9 cellular contexts compared by ENCODE assay signal in the genomic region with DNA sequence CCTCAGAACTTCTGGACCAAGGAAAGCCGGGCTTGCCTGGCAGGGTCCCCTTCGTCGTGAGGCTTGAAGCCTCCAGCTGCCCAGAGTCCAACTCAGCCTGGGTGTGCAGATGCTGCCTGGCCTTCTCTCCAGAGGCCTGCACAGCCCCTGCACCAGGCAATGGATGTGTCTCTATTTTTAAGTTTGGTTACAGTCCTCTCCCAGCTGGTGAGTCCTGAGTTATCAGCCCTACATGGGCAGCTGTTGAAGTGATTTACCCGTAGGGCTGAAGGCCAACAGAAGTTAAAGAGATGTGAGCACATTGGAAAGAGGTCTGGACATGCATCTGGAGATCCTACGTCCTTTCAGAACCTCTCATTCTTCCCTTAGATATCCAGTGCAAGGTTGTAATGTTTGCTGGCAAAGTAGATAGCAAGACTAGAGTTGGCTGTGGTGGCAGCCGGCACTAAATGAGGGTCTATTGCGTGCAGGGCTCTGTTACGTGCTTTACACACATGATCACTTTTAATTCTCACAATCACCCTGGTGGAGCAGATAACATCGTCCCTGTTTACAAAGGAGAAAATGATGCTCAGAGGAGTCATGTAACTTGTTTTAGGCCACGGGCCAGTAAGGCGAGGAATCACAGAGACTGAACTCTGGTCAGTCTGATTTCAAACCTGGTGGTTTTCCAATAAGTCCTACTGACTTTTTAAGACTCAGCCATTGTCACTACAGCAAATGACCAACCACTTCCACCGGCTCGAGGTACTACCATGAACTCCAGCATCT. TPM values are rescaled to one million over a fixed set of nuclear protein-coding genes. Genes with fewer than 3 reads are reported as not detected.
DNase-seq lines count a peak whose midpoint lies in the region; ATAC-seq and TF ChIP-seq lines count a peak whose summit lies in the region.
"Had no signal": no experiment of that assay in that cellular context is flagged by ENCODE, and none has a peak within 500 bp of the region (broad histone marks: within the 10 kb centered on the region; RNA-seq: fewer than 3 reads in every experiment).

No MANE protein-coding gene starts in this region.

- H3K4me2 ChIP-seq in GM23248 (ENCODE audit: unreplicated experiment) (peak overlapping the region; percentile 52), smooth muscle cell (peak overlapping the region; percentile 36)

- H3K9me3 ChIP-seq in GM23248 (ENCODE audit: low read depth) (no peaks in the 10 kb centered on the region), smooth muscle cell (replicated peaks; ENCODE audit: low read depth) (no peaks in the 10 kb centered on the region)

- peaks cover 5% of the 10 kb centered on the region for H3K36me3 Mint-ChIP-seq in brain

- H3K9me2 ChIP-seq in GM23248 (ENCODE audit: insufficient read depth), result no peaks in the 10 kb centered on the region

- H3K4me3 ChIP-seq in GM23248, result no peak overlapping the region
- H3K4me3 ChIP-seq in smooth muscle cell, result no peak overlapping the region

- TF ChIP-seq CTCF in brain (conservative IDR thresholded peaks at IDR 0.05) (no peak), smooth muscle cell (IDR thresholded peaks at IDR 0.05; ENCODE audit: borderline replicate concordance, insufficient read depth, poor library complexity, severe bottlenecking) (no peak)

- H3K79me2 ChIP-seq in GM23248 (ENCODE audit: insufficient read depth) (no peaks in the 10 kb centered on the region), smooth muscle cell (ENCODE audit: low read depth) (no peaks in the 10 kb centered on the region)

- H3K36me3 ChIP-seq in GM23248 (ENCODE audit: low read depth) (no peaks in the 10 kb centered on the region), smooth muscle cell (ENCODE audit: low read depth) (no peaks in the 10 kb centered on the region)

- H3K27me3 ChIP-seq in GM23248 (replicated peaks; ENCODE audit: insufficient read depth) (no peaks in the 10 kb centered on the region), smooth muscle cell (ENCODE audit: low read depth) (no peaks in the 10 kb centered on the region)

- peaks cover 55% of the 10 kb centered on the region for H3K4me1 Mint-ChIP-seq in brain

- no peaks in the 10 kb centered on the region for H3K9me3 Mint-ChIP-seq in brain

- peak overlapping the region; percentile 52 for H3K9ac ChIP-seq in GM23248
- peak overlapping the region; percentile 19 for H3K9ac ChIP-seq in smooth muscle cell (ENCODE audit: low read depth)

- H3K4me1 ChIP-seq in GM23248 (ENCODE audit: insufficient read depth) (peaks cover 56% of the 10 kb centered on the region), smooth muscle cell (ENCODE audit: low read depth) (peaks cover 13% of the 10 kb centered on the region)

- H4K20me1 ChIP-seq in GM23248 (ENCODE audit: insufficient read depth) (no peaks in the 10 kb centered on the region), smooth muscle cell (ENCODE audit: low read depth) (no peaks in the 10 kb centered on the region)

- H2AFZ ChIP-seq in GM23248 (no peak overlapping the region), smooth muscle cell (ENCODE audit: low read depth) (no peak overlapping the region)

- peaks cover 55% of the 10 kb centered on the region for H3F3A ChIP-seq in GM23248 (ENCODE audit: insufficient read depth)
- peaks cover 15% of the 10 kb centered on the region for H3F3A ChIP-seq in smooth muscle cell (ENCODE audit: low read depth)

- in situ Hi-C loops in GM23248 (cut with MboI), result no loop called here

- peak overlapping the region; percentile 77 for H3K27ac ChIP-seq in GM23248
- H3K27ac ChIP-seq in smooth muscle cell (ENCODE audit: low read depth), result peak overlapping the region; percentile 93

- WGBS in GM23248 (ENCODE audit: low coverage in 1 of 2, low lambda C conversion rate in 2 of 2, missing lambda C conversion rate in 2 of 2), 2 experiments, result 55 to 57% methylated on average over 13 of the region's 13 CpGs
- WGBS in smooth muscle cell (ENCODE audit: low lambda C conversion rate), result 59% methylated on average over 13 of the region's 13 CpGs

- no peak overlapping the region for H3K4me3 Mint-ChIP-seq in brain

- peak overlapping the region in 4 of 5 experiments; percentile 47 to 97 (median 84) for H3K27ac Mint-ChIP-seq in brain

- DNase-seq in GM23248 (peak; percentile 75), iris pigment epithelial cell (ENCODE audit: low read depth) (peak; percentile 34), smooth muscle cell (lab: John Stamatoyannopoulos, UW; ENCODE audit: unreplicated experiment) (no peak), NCI-H345 treated with DMSO at 0.1 percent for 48 hours (lab: John Stamatoyannopoulos, UW; ENCODE audit: unreplicated experiment) (no peak), occipital lobe (lab: John Stamatoyannopoulos, UW) (no peak)
- DNase-seq in stimulated activated CD4-positive, alpha-beta T cell treated with anti-CD3 and anti-CD28 coated beads, Interleukin-2, amount 100 ng/mL, for 24 hours, result no peak

- no peaks in the 10 kb centered on the region for H3K27me3 Mint-ChIP-seq in brain

- ATAC-seq in HG03280 (IDR thresholded peaks at IDR 0.05; ENCODE audit: unreplicated experiment), result no peak

RNA-seq across cellular contexts. Expression of a gene that starts 9.9 kb away (rescaled TPM):
- total RNA-seq in GM23248 (2014; rRNA removed; shearing (Covaris generic)), result 12.8 and 13.4 TPM in 2 replicates
- polyA plus RNA-seq in GM23248 (2016; fragmentation: Nextera tagmentation; extraction: Ambion mirVana) (6.2 and 6.3 TPM in 2 replicates), brain (ENCODE audit: insufficient read depth, low read depth, low replicate concordance) (5.5 TPM), smooth muscle cell (4.5 and 7.4 TPM in 2 replicates)
- total RNA-seq in smooth muscle cell (19.0 and 20.9 TPM in 2 replicates), occipital lobe (2.5 TPM)

RNA-seq across cellular contexts. Expression of a gene that starts 41.6 kb away (rescaled TPM):
- total RNA-seq in GM23248 (2014; rRNA removed; shearing (Covaris generic)), result not detected in 2 replicates
- not detected in 2 replicates for polyA plus RNA-seq in GM23248 (2016; fragmentation: Nextera tagmentation; extraction: Ambion mirVana)
- not detected for polyA plus RNA-seq in brain (ENCODE audit: insufficient read depth, low read depth, low replicate concordance)
- total RNA-seq in smooth muscle cell, result 0.76 and 1.5 TPM in 2 replicates
- polyA plus RNA-seq in smooth muscle cell, result 0.30 TPM in 1 of 2 replicates, not detected in the other
- total RNA-seq in occipital lobe, result not detected
- total RNA-seq: T-helper 2 cell treated with Interferon-gamma antibody and Interleukin-4, amounts not matched to agents 100 ng/mL and 5 ng/mL, for 36 hours had no signal

RNA-seq across cellular contexts. Expression of a gene that starts 42.5 kb away (rescaled TPM):
- not detected in 2 replicates for total RNA-seq in GM23248 (2014; rRNA removed; shearing (Covaris generic))
- polyA plus RNA-seq in GM23248 (2016; fragmentation: Nextera tagmentation; extraction: Ambion mirVana) (not detected in 2 replicates), brain (ENCODE audit: insufficient read depth, low read depth, low replicate concordance) (not detected), smooth muscle cell (0.19 and 0.35 TPM in 2 replicates)
- total RNA-seq in smooth muscle cell (0.13 and 0.81 TPM in 2 replicates), occipital lobe (not detected)

Comparison
In these comparisons a context has a peak if more than half of its experiments do, and no peak if none do; other contexts are left out.
1. DNase-seq: peak in GM23248 (single experiment) and iris pigment epithelial cell (single experiment); none in smooth muscle cell (single experiment), NCI-H345 treated with DMSO at 0.1 percent for 48 hours (single experiment), stimulated activated CD4-positive, alpha-beta T cell treated with anti-CD3 and anti-CD28 coated beads, Interleukin-2, amount 100 ng/mL, for 24 hours (0 of 2) and occipital lobe (single experiment).